ENCODE assay signal across 1 cellular context in the genomic region with DNA sequence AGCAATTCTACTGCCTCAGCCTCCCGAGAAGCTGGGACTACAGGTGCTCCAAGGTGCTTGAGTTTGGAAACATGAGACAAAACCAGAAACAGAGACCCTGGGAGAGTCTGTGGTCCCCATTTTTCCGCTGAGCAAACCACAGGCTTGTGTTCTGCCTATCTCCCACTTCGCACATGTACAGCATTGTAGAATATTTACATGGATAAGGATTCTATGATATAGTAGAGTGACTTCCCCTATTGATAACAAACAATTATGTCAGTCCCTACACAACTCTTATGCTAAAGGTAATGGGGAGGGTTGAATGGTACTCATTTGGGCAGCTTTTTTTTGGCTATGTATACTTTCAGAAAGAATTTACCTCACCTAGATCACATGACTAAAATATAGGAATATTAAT. TPM values are rescaled to one million over a fixed set of nuclear protein-coding genes. Genes with fewer than 3 reads are reported as not detected.
"Had no signal": no experiment of that assay in that cellular context is flagged by ENCODE, and none has a peak within 500 bp of the region (broad histone marks: within the 10 kb centered on the region; RNA-seq: fewer than 3 reads in every experiment).

No MANE protein-coding gene starts in this region.

RNA-seq across cellular contexts. Expression of a gene that starts 29.1 kb away (rescaled TPM):
- polyA plus RNA-seq: GM23338 had no signal
